Comparison of ENCODE assay signal across 17 cellular contexts in the genomic region with DNA sequence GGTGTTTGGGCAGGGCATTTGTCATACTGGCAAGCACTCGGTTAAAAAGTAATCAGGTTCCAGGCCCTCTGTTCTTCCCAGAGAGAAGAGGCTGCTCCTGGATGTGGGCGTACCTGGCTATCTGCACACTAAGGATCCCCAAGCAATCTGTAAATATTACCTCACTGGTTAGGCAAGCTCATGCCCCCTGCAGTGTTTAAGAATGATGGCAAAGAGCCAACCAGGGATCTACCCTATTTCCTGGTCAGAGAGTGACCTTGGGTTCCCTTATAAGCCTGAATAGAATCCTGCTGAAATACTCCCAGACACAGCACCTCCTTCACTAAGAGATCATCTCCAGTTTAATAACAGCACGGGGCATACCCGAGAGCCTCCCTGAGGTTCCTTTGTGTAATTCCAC.
A peak's percentile ranks its signal among the peaks of the same experiment; 100 is the strongest.
DNase-seq lines count a peak whose midpoint lies in the region; ATAC-seq, FAIRE-seq and TF ChIP-seq lines count a peak whose summit lies in the region.
"Had no signal": no experiment of that assay in that cellular context is flagged by ENCODE, and none has a peak within 500 bp of the region (broad histone marks: within the 10 kb centered on the region; RNA-seq: fewer than 3 reads in every experiment).

No MANE protein-coding gene starts in this region.

- dilution Hi-C loops in mammary epithelial cell (cut with HindIII; ENCODE audit: low sequenced_read_pairs): no loop called here

- peak overlapping the region; percentile 28 to 80 (median 39) for H3K27ac Mint-ChIP-seq in nephron
- no peak overlapping the region for H3K27ac Mint-ChIP-seq in nephron progenitor cell
- H3K27ac Mint-ChIP-seq in stimulated activated effector memory CD8-positive, alpha-beta T cell treated with anti-CD3 and anti-CD28 coated beads, Interleukin-12 subunit alpha, Interleukin-12 subunit beta, amount 100 ng/mL, for 72 hours: no peak overlapping the region
- H3K27ac Mint-ChIP-seq: activated naive CD8-positive, alpha-beta T cell; immature natural killer cell had no signal

- H3K4me3 Mint-ChIP-seq in nephron (no peak overlapping the region), nephron progenitor cell (no peak overlapping the region)
- H3K4me3 Mint-ChIP-seq in stimulated activated effector memory CD8-positive, alpha-beta T cell treated with anti-CD3 and anti-CD28 coated beads, Interleukin-12 subunit alpha, Interleukin-12 subunit beta, amount 100 ng/mL, for 72 hours: no peak overlapping the region
- H3K4me3 Mint-ChIP-seq: activated naive CD8-positive, alpha-beta T cell; immature natural killer cell had no signal

- H2AFZ ChIP-seq in mammary epithelial cell (ENCODE audit: low read depth, low read length): peak overlapping the region; percentile 47

- no peaks in the 10 kb centered on the region for H3K79me2 ChIP-seq in mammary epithelial cell (ENCODE audit: insufficient read depth, low read length)

- no peak overlapping the region for H3K27ac ChIP-seq in mammary epithelial cell (ENCODE audit: insufficient read depth, low read depth, low read length)
- H3K27ac ChIP-seq: gastrocnemius medialis, psoas muscle had no signal

- no peaks in the 10 kb centered on the region for H3K36me3 ChIP-seq in mammary epithelial cell (ENCODE audit: insufficient read depth, low read length)
- H3K36me3 ChIP-seq: BE2C, gastrocnemius medialis had no signal

- TF ChIP-seq CTCF in mammary epithelial cell (conservative IDR thresholded peaks at IDR 0.05 in 1 of 2, IDR thresholded peaks at IDR 0.05 in 1 of 2; ENCODE audit: extremely low read depth in 1 of 2, insufficient read depth in 1 of 2, low read depth in 1 of 2, low read length in 2 of 2): no peak
- no peak for TF ChIP-seq CTCF in nephron (IDR thresholded peaks at IDR 0.05; ENCODE audit: unreplicated experiment in 3 of 3)
- no peak for TF ChIP-seq CTCF in nephron progenitor cell (IDR thresholded peaks at IDR 0.05)

- no peaks in the 10 kb centered on the region for H3K4me1 Mint-ChIP-seq in nephron
- peaks cover 5% of the 10 kb centered on the region for H3K4me1 Mint-ChIP-seq in nephron progenitor cell
- peaks cover 4% of the 10 kb centered on the region for H3K4me1 Mint-ChIP-seq in stimulated activated effector memory CD8-positive, alpha-beta T cell treated with anti-CD3 and anti-CD28 coated beads, Interleukin-12 subunit alpha, Interleukin-12 subunit beta, amount 100 ng/mL, for 72 hours

- peak; percentile 91 for DNase-seq in DMS53 (lab: John Stamatoyannopoulos, UW)
- DNase-seq in NCI-H2029 treated with DMSO at 0.1 percent for 48 hours (lab: John Stamatoyannopoulos, UW): peak; percentile 94
- DNase-seq in mammary epithelial cell: no peak
- no peak for DNase-seq in urothelium cell line (ENCODE audit: low spot score)
- no peak for DNase-seq in nephron progenitor cell
- no peak for DNase-seq in stimulated activated effector memory CD8-positive, alpha-beta T cell treated with anti-CD3 and anti-CD28 coated beads, Interleukin-12 subunit alpha, Interleukin-12 subunit beta, amount 100 ng/mL, for 72 hours (ENCODE audit: low spot score in 2 of 2)
- DNase-seq: BE2C, caudate nucleus, EL, gastrocnemius medialis, immature natural killer cell, psoas muscle, trophoblast cell had no signal

- CTCF ChIA-PET in mammary epithelial cell (lab: Charles Lee; ENCODE audit: low non-redundant PET): no interaction called here

- no peak overlapping the region for H3K4me2 ChIP-seq in mammary epithelial cell (ENCODE audit: insufficient read depth, low read depth, low read length)

- no peaks in the 10 kb centered on the region for H4K20me1 ChIP-seq in mammary epithelial cell (ENCODE audit: insufficient read depth, low read length)

- no peaks in the 10 kb centered on the region for H3K27me3 ChIP-seq in mammary epithelial cell (ENCODE audit: insufficient read depth, low read length)
- H3K27me3 ChIP-seq: BE2C, gastrocnemius medialis had no signal

- H3K9me3 Mint-ChIP-seq in nephron (peaks cover 15% of the 10 kb centered on the region), nephron progenitor cell (peaks cover 30% of the 10 kb centered on the region)
- H3K9me3 Mint-ChIP-seq in stimulated activated effector memory CD8-positive, alpha-beta T cell treated with anti-CD3 and anti-CD28 coated beads, Interleukin-12 subunit alpha, Interleukin-12 subunit beta, amount 100 ng/mL, for 72 hours: peaks cover 3% of the 10 kb centered on the region

- H3K9me3 ChIP-seq in mammary epithelial cell (replicated peaks; ENCODE audit: insufficient read depth, low read length): peaks cover 4% of the 10 kb centered on the region
- H3K9me3 ChIP-seq: BE2C, gastrocnemius medialis, psoas muscle had no signal

- intact Hi-C loops in mammary epithelial cell (cut with micrococcal nuclease): no loop called here

- in situ Hi-C loops in mammary epithelial cell (cut with MboI; ENCODE audit: low sequenced_read_pairs in 2 of 2): no loop called here

- H3K9ac ChIP-seq in mammary epithelial cell (ENCODE audit: insufficient read depth, low read length): no peak overlapping the region

- FAIRE-seq in urothelium cell line (lab: Jason Lieb, UNC): no peak
- FAIRE-seq: GM12878 had no signal

- peaks cover 6% of the 10 kb centered on the region for H3K4me1 ChIP-seq in mammary epithelial cell (ENCODE audit: insufficient read depth, low read length)
- H3K4me1 ChIP-seq: BE2C, gastrocnemius medialis, psoas muscle had no signal

- no peaks in the 10 kb centered on the region for H3K36me3 Mint-ChIP-seq in nephron (ENCODE audit: low read depth)
- no peaks in the 10 kb centered on the region for H3K36me3 Mint-ChIP-seq in nephron progenitor cell (ENCODE audit: low read depth)
- H3K36me3 Mint-ChIP-seq in stimulated activated effector memory CD8-positive, alpha-beta T cell treated with anti-CD3 and anti-CD28 coated beads, Interleukin-12 subunit alpha, Interleukin-12 subunit beta, amount 100 ng/mL, for 72 hours: no peaks in the 10 kb centered on the region

- no peak for ATAC-seq in stimulated activated effector memory CD8-positive, alpha-beta T cell treated with anti-CD3 and anti-CD28 coated beads, Interleukin-12 subunit alpha, Interleukin-12 subunit beta, amount 100 ng/mL, for 72 hours
- ATAC-seq: gastrocnemius medialis, GM12878, HCT116, psoas muscle had no signal

- H3K27me3 Mint-ChIP-seq in nephron (ENCODE audit: low read depth): no peaks in the 10 kb centered on the region
- H3K27me3 Mint-ChIP-seq in nephron progenitor cell (ENCODE audit: low read depth, poor library complexity): peaks cover 7% of the 10 kb centered on the region
- H3K27me3 Mint-ChIP-seq: activated naive CD8-positive, alpha-beta T cell had no signal

- H3K4me3 ChIP-seq in mammary epithelial cell (replicated peaks in 1 of 3; ENCODE audit: insufficient read depth in 1 of 3, low read depth in 2 of 3, low read length in 3 of 3): no peak overlapping the region
- H3K4me3 ChIP-seq: gastrocnemius medialis, GM12878, psoas muscle had no signal

- 47% methylated on average over 3 of the region's 4 CpGs for WGBS in mammary epithelial cell (ENCODE audit: low coverage, missing lambda C conversion rate)

- no TSS peak for BruUV-seq in mammary epithelial cell (replicated peaks; lab: Mats Ljungman, UMichigan)

Comparison
In these comparisons a context has a peak if more than half of its experiments do, and no peak if none do; other contexts are left out.
1. DNase-seq: peak in DMS53 (single experiment) and NCI-H2029 treated with DMSO at 0.1 percent for 48 hours (single experiment); none in mammary epithelial cell (single experiment), urothelium cell line (single experiment), nephron progenitor cell (single experiment) and stimulated activated effector memory CD8-positive, alpha-beta T cell treated with anti-CD3 and anti-CD28 coated beads, Interleukin-12 subunit alpha, Interleukin-12 subunit beta, amount 100 ng/mL, for 72 hours (0 of 2).
2. H3K27ac Mint-ChIP-seq: peak in nephron (3 of 3); none in nephron progenitor cell (single experiment) and stimulated activated effector memory CD8-positive, alpha-beta T cell treated with anti-CD3 and anti-CD28 coated beads, Interleukin-12 subunit alpha, Interleukin-12 subunit beta, amount 100 ng/mL, for 72 hours (single experiment).